8 cellular contexts compared by ENCODE assay signal in genomic region chr7:1742555-1743303, GRCh38.
DNase-seq lines count a peak whose midpoint lies in the region; ATAC-seq, FAIRE-seq and TF ChIP-seq lines count a peak whose summit lies in the region.

No MANE protein-coding gene starts in this region.

- no peak overlapping the region for H3K56ac ChIP-seq in mesendoderm (ENCODE audit: low read length)

- no peak for DNase-seq in A549 (ENCODE audit: low read depth in 1 of 2, low spot score in 1 of 2)
- DNase-seq in GM18507 (ENCODE audit: extremely low spot score, insufficient read length, low read depth) = peak; percentile 36
- DNase-seq in SHP77 treated with DMSO at 0.1 percent for 48 hours (lab: John Stamatoyannopoulos, UW) = peak; percentile 69
- DNase-seq in epidermal melanocyte (ENCODE audit: insufficient read length, low spot score) = peak; percentile 77
- DNase-seq in smooth muscle cell (lab: John Stamatoyannopoulos, UW; ENCODE audit: unreplicated experiment) = peak; percentile 5
- DNase-seq in MV-4-11 (lab: John Stamatoyannopoulos, UW) = no peak
- DNase-seq in mesendoderm = no peak

- no peak overlapping the region for H3K18ac ChIP-seq in mesendoderm (ENCODE audit: low read length)

- H3K9me3 ChIP-seq in A549 = no peaks in the 10 kb centered on the region
- no peaks in the 10 kb centered on the region for H3K9me3 ChIP-seq in smooth muscle cell (replicated peaks; ENCODE audit: low read depth)

- no peaks in the 10 kb centered on the region for H3F3A ChIP-seq in smooth muscle cell (ENCODE audit: low read depth)

- H2AFZ ChIP-seq in smooth muscle cell (ENCODE audit: low read depth) = no peak overlapping the region

- no peak overlapping the region for H2BK120ac ChIP-seq in mesendoderm (ENCODE audit: low read depth, low read length)

- H3K4me3 ChIP-seq in A549 (no peak overlapping the region), smooth muscle cell (no peak overlapping the region), mesendoderm (ENCODE audit: low read length) (no peak overlapping the region)

- TF ChIP-seq CTCF in A549 (IDR thresholded peaks at IDR 0.05) = no peak
- no peak for TF ChIP-seq CTCF in smooth muscle cell (IDR thresholded peaks at IDR 0.05; ENCODE audit: borderline replicate concordance, insufficient read depth, poor library complexity, severe bottlenecking)

- H4K5ac ChIP-seq in mesendoderm (ENCODE audit: low read length) = no peak overlapping the region

- H2BK5ac ChIP-seq in mesendoderm (ENCODE audit: low read length) = no peak overlapping the region

- 34% methylated on average over 16 of the region's 28 CpGs for WGBS in A549 (ENCODE audit: missing lambda C conversion rate)
- WGBS in smooth muscle cell (ENCODE audit: low lambda C conversion rate) = 67% methylated on average over 28 of the region's 28 CpGs
- no CpG with 5 or more reads among the region's 28 CpGs for WGBS in mesendoderm (ENCODE audit: extremely low coverage, insufficient coverage, low lambda C conversion rate)

- H4K8ac ChIP-seq in mesendoderm (ENCODE audit: low read depth, low read length) = no peak overlapping the region

- no peaks in the 10 kb centered on the region for H4K20me1 ChIP-seq in smooth muscle cell (ENCODE audit: low read depth)

- FAIRE-seq in A549 (lab: Jason Lieb, UNC) = no peak
- no peak for FAIRE-seq in GM18507 (lab: Jason Lieb, UNC)

- H3K23ac ChIP-seq in mesendoderm (ENCODE audit: low read length) = no peak overlapping the region

- no peaks in the 10 kb centered on the region for H3K79me2 ChIP-seq in smooth muscle cell (ENCODE audit: low read depth)
- H3K79me2 ChIP-seq in mesendoderm (ENCODE audit: control insufficient read depth, insufficient read depth, low read length) = no peaks in the 10 kb centered on the region

- H2BK15ac ChIP-seq in mesendoderm (replicated peaks; ENCODE audit: low read depth) = no peak overlapping the region

- no peaks in the 10 kb centered on the region for H3K79me1 ChIP-seq in mesendoderm (ENCODE audit: low read length)

- no peak overlapping the region for H2AK5ac ChIP-seq in mesendoderm (ENCODE audit: low read length)

- H3K4me2 ChIP-seq in A549 (peak overlapping the region; percentile 56), smooth muscle cell (peak overlapping the region; percentile 26), mesendoderm (ENCODE audit: low read length) (no peak overlapping the region)

- ATAC-seq in A549 = peak in 1 of 2 experiments; percentile 47; a peak in 3 of 6 replicates
- ATAC-seq in GM21619 (IDR thresholded peaks at IDR 0.05; ENCODE audit: unreplicated experiment) = no peak

- H3K4ac ChIP-seq in mesendoderm (ENCODE audit: low read depth, low read length) = no peak overlapping the region

- CTCF ChIA-PET in A549 (lab: Yijun Ruan, JAX) = interaction anchor here (0.7 to 1.2 kb wide), 4 partner anchors 16 to 22 kb away, joined by 3 to 4 read pairs (median 3); no protein-coding TSS in a partner anchor

- no peak overlapping the region for H3K27ac ChIP-seq in A549
- no peak overlapping the region for H3K27ac ChIP-seq in smooth muscle cell (ENCODE audit: low read depth)
- H3K27ac ChIP-seq in mesendoderm (ENCODE audit: low read depth, low read length) = no peak overlapping the region

- H3K27me3 ChIP-seq in smooth muscle cell (ENCODE audit: low read depth) (no peaks in the 10 kb centered on the region), mesendoderm (ENCODE audit: insufficient read depth, low read length, poor library complexity) (no peaks in the 10 kb centered on the region)

- TF ChIP-seq EP300 in A549 (IDR thresholded peaks at IDR 0.05) = no peak

- no peak for TF ChIP-seq POLR2A in A549 (IDR thresholded peaks at IDR 0.05; ENCODE audit: low read length)

- POLR2A ChIA-PET in A549 (lab: Yijun Ruan, JAX) = no interaction called here

- H3K4me1 ChIP-seq in A549 (no peaks in the 10 kb centered on the region; the same call in 2 of the 3 replicates), smooth muscle cell (ENCODE audit: low read depth) (no peaks in the 10 kb centered on the region), mesendoderm (ENCODE audit: control insufficient read depth, low read depth, low read length) (no peaks in the 10 kb centered on the region)

- H3K9ac ChIP-seq in smooth muscle cell (ENCODE audit: low read depth) = no peak overlapping the region
- no peak overlapping the region for H3K9ac ChIP-seq in mesendoderm (ENCODE audit: low read length)

- H3K36me3 ChIP-seq in smooth muscle cell (ENCODE audit: low read depth) (no peaks in the 10 kb centered on the region), mesendoderm (ENCODE audit: control insufficient read depth, insufficient read depth, low read length) (no peaks in the 10 kb centered on the region)

- TF ChIP-seq RAD21 in A549 (conservative IDR thresholded peaks at IDR 0.05 in 1 of 2, IDR thresholded peaks at IDR 0.05 in 1 of 2) = no peak

TF ChIP-seq in A549, 52 proteins besides CTCF, POLR2A, EP300 and RAD21:
- TF ChIP-seq RARB (CRISPR knock-in tag; IDR thresholded peaks at IDR 0.05) (no peak), USF2 (IDR thresholded peaks at IDR 0.05) (no peak), HDAC2 (IDR thresholded peaks at IDR 0.05) (no peak), HMGXB4 (CRISPR knock-in tag; IDR thresholded peaks at IDR 0.05; ENCODE audit: borderline replicate concordance) (no peak), MYC (IDR thresholded peaks at IDR 0.05; ENCODE audit: borderline replicate concordance, low read length) (no peak), TFCP2L1 (CRISPR knock-in tag; IDR thresholded peaks at IDR 0.05) (no peak), ELK1 (IDR thresholded peaks at IDR 0.05; ENCODE audit: low read depth, low read length) (no peak), ZC3H11A (IDR thresholded peaks at IDR 0.05) (no peak), HOXB5 (CRISPR knock-in tag; IDR thresholded peaks at IDR 0.05) (no peak), RNF2 (IDR thresholded peaks at IDR 0.05; ENCODE audit: borderline replicate concordance, low read depth) (no peak), MAZ (IDR thresholded peaks at IDR 0.05; ENCODE audit: borderline replicate concordance, low read depth, low read length) (no peak), ZFP36 (IDR thresholded peaks at IDR 0.05; ENCODE audit: borderline replicate concordance, partially characterized antibody) (no peak), EHF (CRISPR knock-in tag; IDR thresholded peaks at IDR 0.05) (no peak), PHF8 (IDR thresholded peaks at IDR 0.05; ENCODE audit: borderline replicate concordance, low read depth) (no peak), SREBF2 (IDR thresholded peaks at IDR 0.05) (no peak), HOXA7 (CRISPR knock-in tag; IDR thresholded peaks at IDR 0.05) (no peak)

Comparison
In these comparisons a context has a peak if more than half of its experiments do, and no peak if none do; other contexts are left out.
1. DNase-seq: peak in GM18507 (single experiment), SHP77 treated with DMSO at 0.1 percent for 48 hours (single experiment), epidermal melanocyte (single experiment) and smooth muscle cell (single experiment); none in A549 (0 of 2), MV-4-11 (single experiment) and mesendoderm (single experiment).